In the genomic region with DNA sequence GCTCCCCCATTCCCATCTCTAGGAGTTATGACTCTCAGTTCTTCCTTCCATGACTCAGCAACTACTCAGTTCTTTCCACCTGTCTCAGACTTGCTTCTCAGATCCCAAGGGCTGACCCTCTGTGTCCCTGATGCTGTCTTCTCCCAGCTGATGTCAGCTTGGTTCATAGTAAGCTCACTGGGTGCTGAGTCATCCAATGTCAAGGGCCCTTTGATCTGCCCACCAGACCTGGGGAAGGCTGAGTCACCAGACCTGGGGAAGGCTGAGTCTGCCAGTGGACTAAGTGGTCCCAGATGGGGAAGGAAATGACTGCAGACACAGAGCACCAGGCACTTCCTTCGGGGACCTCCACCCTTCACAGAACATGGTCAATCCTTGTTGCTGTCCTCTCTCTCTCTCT, we compare ENCODE assay signal across 7 cellular contexts.
DNase-seq lines count a peak whose midpoint lies in the region; ATAC-seq and TF ChIP-seq lines count a peak whose summit lies in the region.

No MANE protein-coding gene starts in this region.

- no peaks in the 10 kb centered on the region for H3K4me1 Mint-ChIP-seq in GM23338
- peaks cover 13% of the 10 kb centered on the region for H3K4me1 Mint-ChIP-seq in activated naive CD4-positive, alpha-beta T cell treated with anti-CD3 and anti-CD28 coated beads, Interleukin-2, amount 50 U/mL, for 24 hours

- no peaks in the 10 kb centered on the region for H3K36me3 Mint-ChIP-seq in GM23338 (ENCODE audit: low read depth)
- no peaks in the 10 kb centered on the region for H3K36me3 Mint-ChIP-seq in activated naive CD4-positive, alpha-beta T cell treated with anti-CD3 and anti-CD28 coated beads, Interleukin-2, amount 50 U/mL, for 24 hours

- H3K27me3 ChIP-seq in GM23338 (ENCODE audit: insufficient read depth) (no peaks in the 10 kb centered on the region), HAP-1 (ENCODE audit: low read depth) (peaks cover 5% of the 10 kb centered on the region; the same call in 1 of the 2 replicates)

- ATAC-seq in GM23338 = no peak

- 0 out of 2 replicates have a peak, but pooled peaks cover under 1% of the 10 kb centered on the region for H3K9me2 ChIP-seq in GM23338 (ENCODE audit: insufficient read depth)

- H3F3A ChIP-seq in GM23338 (replicated peaks; ENCODE audit: low read depth) = no peaks in the 10 kb centered on the region

- peak overlapping the region; percentile 39; the same call in 1 of the 2 replicates for H3K27ac Mint-ChIP-seq in GM23338
- peak overlapping the region; percentile 66 for H3K27ac Mint-ChIP-seq in activated naive CD4-positive, alpha-beta T cell treated with anti-CD3 and anti-CD28 coated beads, Interleukin-2, amount 50 U/mL, for 24 hours

- H2AFZ ChIP-seq in GM23338 = no peak overlapping the region

- DNase-seq in GM23338 (ENCODE audit: low spot score) = no peak
- peak; percentile 47 for DNase-seq in OCI-M1 (lab: John Stamatoyannopoulos, UW)
- DNase-seq in myocyte (ENCODE audit: low read depth) = peak; percentile 85
- DNase-seq in HAP-1 (ENCODE audit: low spot score in 2 of 2) = no peak
- DNase-seq in DMS114 treated with DMSO at 0.1 percent for 48 hours (lab: John Stamatoyannopoulos, UW; ENCODE audit: unreplicated experiment) = no peak
- no peak for DNase-seq in posterior vena cava (ENCODE audit: low spot score)

- H3K36me3 ChIP-seq in GM23338 (ENCODE audit: insufficient read depth) (no peaks in the 10 kb centered on the region), HAP-1 (replicated peaks) (no peaks in the 10 kb centered on the region)

- H3K4me1 ChIP-seq in GM23338 (ENCODE audit: insufficient read depth) = no peaks in the 10 kb centered on the region
- H3K4me1 ChIP-seq in HAP-1 = no peaks in the 10 kb centered on the region

- TF ChIP-seq CTCF in GM23338 (conservative IDR thresholded peaks at IDR 0.05; ENCODE audit: low read depth in 2 of 2) = no peak

- in situ Hi-C loops in HAP-1 (cut with MboI; ENCODE audit: low sequenced_read_pairs) = no loop called here

- no peak overlapping the region for H3K4me2 ChIP-seq in GM23338

- H3K9me3 ChIP-seq in HAP-1 = no peaks in the 10 kb centered on the region

- H3K4me3 Mint-ChIP-seq in GM23338 = no peak overlapping the region
- no peak overlapping the region for H3K4me3 Mint-ChIP-seq in activated naive CD4-positive, alpha-beta T cell treated with anti-CD3 and anti-CD28 coated beads, Interleukin-2, amount 50 U/mL, for 24 hours

- no peaks in the 10 kb centered on the region for H4K20me1 ChIP-seq in GM23338 (replicated peaks; ENCODE audit: insufficient read depth)

- H3K27me3 Mint-ChIP-seq in GM23338 (ENCODE audit: insufficient read depth, low read depth, poor library complexity) = no peaks in the 10 kb centered on the region
- H3K27me3 Mint-ChIP-seq in activated naive CD4-positive, alpha-beta T cell treated with anti-CD3 and anti-CD28 coated beads, Interleukin-2, amount 50 U/mL, for 24 hours = no peaks in the 10 kb centered on the region

- H3K9me3 Mint-ChIP-seq in GM23338 = no peaks in the 10 kb centered on the region
- H3K9me3 Mint-ChIP-seq in activated naive CD4-positive, alpha-beta T cell treated with anti-CD3 and anti-CD28 coated beads, Interleukin-2, amount 50 U/mL, for 24 hours = no peaks in the 10 kb centered on the region

- H3K27ac ChIP-seq in GM23338 (ENCODE audit: low read depth) = no peak overlapping the region

- intact Hi-C loops in posterior vena cava (cut with DNase I) = no loop called here

- no peak overlapping the region for H3K4me3 ChIP-seq in GM23338
- no peak overlapping the region for H3K4me3 ChIP-seq in HAP-1

- no peaks in the 10 kb centered on the region for H3K79me2 ChIP-seq in GM23338 (replicated peaks; ENCODE audit: insufficient read depth)

TF ChIP-seq in GM23338, 12 proteins besides CTCF, POLR2A, EP300 and RAD21:
- TF ChIP-seq ZNF462 (CRISPR knock-in tag; IDR thresholded peaks at IDR 0.05) = no peak
- no peak for TF ChIP-seq ZNF114 (CRISPR knock-in tag; IDR thresholded peaks at IDR 0.05)
- TF ChIP-seq POLR2AphosphoS5 (IDR thresholded peaks at IDR 0.05; ENCODE audit: low read depth) = no peak
- TF ChIP-seq EZH2phosphoT487 (IDR thresholded peaks at IDR 0.05; ENCODE audit: unreplicated experiment) = no peak

Comparison
In these comparisons a context has a peak if more than half of its experiments do, and no peak if none do; other contexts are left out.
1. DNase-seq: peak in OCI-M1 (single experiment) and myocyte (single experiment); none in GM23338 (single experiment), HAP-1 (0 of 2), DMS114 treated with DMSO at 0.1 percent for 48 hours (single experiment) and posterior vena cava (single experiment).